20 cellular contexts compared by ENCODE assay signal in the genomic region with DNA sequence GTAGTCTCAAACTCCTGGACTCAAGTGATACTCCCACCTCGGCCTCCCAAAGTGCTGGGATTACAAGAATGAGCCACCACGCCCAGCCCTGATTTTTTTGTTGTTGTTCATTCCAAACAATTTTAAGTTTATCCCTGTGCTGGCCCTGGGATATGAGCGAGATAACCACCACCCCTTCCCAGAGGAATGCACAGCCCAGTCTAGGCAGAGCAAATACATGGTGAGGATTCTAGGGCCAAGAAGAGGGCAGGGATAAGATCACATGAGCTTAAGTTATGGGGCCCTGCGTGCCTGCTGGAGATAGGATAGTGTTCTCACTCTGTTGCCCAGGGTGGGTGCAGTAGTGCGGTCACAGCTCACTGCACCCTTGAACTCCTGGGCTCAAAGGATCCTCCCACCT. TPM values are rescaled to one million over a fixed set of nuclear protein-coding genes. Genes with fewer than 3 reads are reported as not detected.
DNase-seq lines count a peak whose midpoint lies in the region; ATAC-seq and TF ChIP-seq lines count a peak whose summit lies in the region.
"Had no signal": no experiment of that assay in that cellular context is flagged by ENCODE, and none has a peak within 500 bp of the region (broad histone marks: within the 10 kb centered on the region; RNA-seq: fewer than 3 reads in every experiment).

No MANE protein-coding gene starts in this region.

- H2BK5ac ChIP-seq in trophoblast cell (ENCODE audit: low read depth, low read length, poor library complexity): no peak overlapping the region

- H2AK5ac ChIP-seq in trophoblast cell (ENCODE audit: low read length): peak overlapping the region; percentile 5

- intact Hi-C loops in activated T-helper 2 cell treated with anti-CD3 and anti-CD28 coated beads, Interferon-gamma antibody, Interleukin-2, Interleukin-4, amounts not matched to agents 10 μg/mL and 5 μg/mL and 100 μg/mL, durations not matched to agents 14 hours and 24 hours and 36 hours (cut with micrococcal nuclease): loop anchor here (2.0 to 10.0 kb wide), 2 partner anchors 139 to 647 kb away; a partner anchor contains a TSS

- H3K9me3 Mint-ChIP-seq in activated T-helper 2 cell treated with anti-CD3 and anti-CD28 coated beads, Interferon-gamma antibody, Interleukin-2, Interleukin-4, amounts not matched to agents 10 μg/mL and 5 μg/mL and 100 μg/mL, durations not matched to agents 14 hours and 24 hours and 36 hours: no peaks in the 10 kb centered on the region
- no peaks in the 10 kb centered on the region; the same call in 2 of the 3 replicates for H3K9me3 Mint-ChIP-seq in GM23338
- H3K9me3 Mint-ChIP-seq: CD4-positive, alpha-beta T cell had no signal

- H3K23ac ChIP-seq in trophoblast cell (ENCODE audit: low read length): no peak overlapping the region

- H3K27me3 ChIP-seq in SJSA1 (replicated peaks) (no peaks in the 10 kb centered on the region), trophoblast cell (ENCODE audit: insufficient read depth, low read length) (no peaks in the 10 kb centered on the region), GM23338 (ENCODE audit: insufficient read depth) (no peaks in the 10 kb centered on the region)

- peaks cover 2% of the 10 kb centered on the region for H3K79me1 ChIP-seq in trophoblast cell (ENCODE audit: low read length)

- no peak overlapping the region for H3K27ac Mint-ChIP-seq in activated T-helper 2 cell treated with anti-CD3 and anti-CD28 coated beads, Interferon-gamma antibody, Interleukin-2, Interleukin-4, amounts not matched to agents 10 μg/mL and 5 μg/mL and 100 μg/mL, durations not matched to agents 14 hours and 24 hours and 36 hours
- H3K27ac Mint-ChIP-seq in GM23338: no peak overlapping the region
- H3K27ac Mint-ChIP-seq: CD4-positive, alpha-beta T cell had no signal

- no peaks in the 10 kb centered on the region for H3K36me3 Mint-ChIP-seq in activated T-helper 2 cell treated with anti-CD3 and anti-CD28 coated beads, Interferon-gamma antibody, Interleukin-2, Interleukin-4, amounts not matched to agents 10 μg/mL and 5 μg/mL and 100 μg/mL, durations not matched to agents 14 hours and 24 hours and 36 hours (ENCODE audit: low read depth)
- H3K36me3 Mint-ChIP-seq in GM23338 (ENCODE audit: low read depth): no peaks in the 10 kb centered on the region

- no peak overlapping the region for H3K4me2 ChIP-seq in trophoblast cell (ENCODE audit: low read length)
- no peak overlapping the region for H3K4me2 ChIP-seq in GM23338

- H4K12ac ChIP-seq in trophoblast cell (ENCODE audit: low read depth, low read length): no peak overlapping the region

- no peak overlapping the region for H3K18ac ChIP-seq in trophoblast cell (ENCODE audit: low read length)

- DNase-seq in AG20443 (ENCODE audit: low spot score) (peak; percentile 29), SJSA1 (ENCODE audit: low read depth in 1 of 2, low spot score in 2 of 2) (peak; percentile 45 to 55), glomerular visceral epithelial cell (ENCODE audit: extremely low spot score) (peak; percentile 27), trophoblast cell (peak; percentile 74 to 81), GM23338 (ENCODE audit: low spot score) (no peak), NCI-H1436 treated with DMSO at 0.1 percent for 48 hours (lab: John Stamatoyannopoulos, UW) (no peak)
- DNase-seq in activated T-helper 2 cell treated with anti-CD3 and anti-CD28 coated beads, Interferon-gamma antibody, Interleukin-2, Interleukin-4, amounts not matched to agents 10 μg/mL and 5 μg/mL and 100 μg/mL, durations not matched to agents 14 hours and 24 hours and 36 hours (ENCODE audit: low spot score): no peak
- DNase-seq: Calu3; CD4-positive, alpha-beta T cell; DMS53; KBM-7; NCI-H1436; NCI-H2081; NCI-H510A treated with DMSO at 0.1 percent for 48 hours; NCI-H82 had no signal

- WGBS in trophoblast cell (ENCODE audit: extremely low coverage, insufficient coverage, insufficient read length): no CpG with 5 or more reads among the region's 5 CpGs

- H2BK12ac ChIP-seq in trophoblast cell (ENCODE audit: low read length): peak overlapping the region; percentile 11

- no peak overlapping the region for H3K4me3 Mint-ChIP-seq in activated T-helper 2 cell treated with anti-CD3 and anti-CD28 coated beads, Interferon-gamma antibody, Interleukin-2, Interleukin-4, amounts not matched to agents 10 μg/mL and 5 μg/mL and 100 μg/mL, durations not matched to agents 14 hours and 24 hours and 36 hours (ENCODE audit: low read depth)
- no peak overlapping the region for H3K4me3 Mint-ChIP-seq in GM23338
- H3K4me3 Mint-ChIP-seq: CD4-positive, alpha-beta T cell had no signal

- H3K79me2 ChIP-seq in trophoblast cell (ENCODE audit: control insufficient read depth, insufficient read depth, low read length, poor library complexity): no peaks in the 10 kb centered on the region
- no peaks in the 10 kb centered on the region for H3K79me2 ChIP-seq in GM23338 (replicated peaks; ENCODE audit: insufficient read depth)

- no peaks in the 10 kb centered on the region for H3K9me2 ChIP-seq in GM23338 (ENCODE audit: insufficient read depth)

- no peak overlapping the region for H3K4me3 ChIP-seq in SJSA1
- H3K4me3 ChIP-seq in trophoblast cell (ENCODE audit: low read depth, low read length): no peak overlapping the region
- no peak overlapping the region for H3K4me3 ChIP-seq in GM23338
- H3K4me3 ChIP-seq: HAP-1 had no signal

- no peaks in the 10 kb centered on the region for H4K20me1 ChIP-seq in GM23338 (replicated peaks; ENCODE audit: insufficient read depth)

- H2BK120ac ChIP-seq in trophoblast cell (ENCODE audit: insufficient read depth, low read length, poor library complexity): no peak overlapping the region

- H3K27me3 Mint-ChIP-seq in activated T-helper 2 cell treated with anti-CD3 and anti-CD28 coated beads, Interferon-gamma antibody, Interleukin-2, Interleukin-4, amounts not matched to agents 10 μg/mL and 5 μg/mL and 100 μg/mL, durations not matched to agents 14 hours and 24 hours and 36 hours (ENCODE audit: low read depth): peaks cover 13% of the 10 kb centered on the region
- H3K27me3 Mint-ChIP-seq in GM23338 (ENCODE audit: insufficient read depth, low read depth, poor library complexity): peaks cover 9% of the 10 kb centered on the region

- H3K36me3 ChIP-seq in SJSA1: no peaks in the 10 kb centered on the region
- no peaks in the 10 kb centered on the region for H3K36me3 ChIP-seq in trophoblast cell (ENCODE audit: control insufficient read depth in 1 of 2, insufficient read depth in 2 of 2, low read length in 2 of 2)
- H3K36me3 ChIP-seq in GM23338 (ENCODE audit: insufficient read depth): no peaks in the 10 kb centered on the region
- H3K36me3 ChIP-seq: HAP-1 had no signal

- no peak overlapping the region for H4K8ac ChIP-seq in trophoblast cell (ENCODE audit: low read depth, low read length)

- H4K91ac ChIP-seq in trophoblast cell (ENCODE audit: low read depth, low read length): peak overlapping the region; percentile 39

- H3K4ac ChIP-seq in trophoblast cell (ENCODE audit: low read depth, low read length): no peak overlapping the region

- peak overlapping the region; percentile 57 for H3K9ac ChIP-seq in trophoblast cell (ENCODE audit: low read length)

- no peak overlapping the region for H2AFZ ChIP-seq in trophoblast cell (ENCODE audit: insufficient read depth, low read length, poor library complexity)
- no peak overlapping the region for H2AFZ ChIP-seq in GM23338

- H3K27ac ChIP-seq in SJSA1 (no peak overlapping the region), trophoblast cell (ENCODE audit: low read depth, low read length) (no peak overlapping the region), GM23338 (ENCODE audit: low read depth) (no peak overlapping the region)

- no peaks in the 10 kb centered on the region for H3K9me3 ChIP-seq in SJSA1 (replicated peaks)
- no peaks in the 10 kb centered on the region for H3K9me3 ChIP-seq in trophoblast cell (ENCODE audit: insufficient read depth, low read depth, low read length)
- H3K9me3 ChIP-seq: HAP-1 had no signal

- no peak overlapping the region for H3K14ac ChIP-seq in trophoblast cell (ENCODE audit: low read length)

- TF ChIP-seq CTCF in GM23338 (conservative IDR thresholded peaks at IDR 0.05; ENCODE audit: low read depth in 2 of 2): no peak

- peaks cover 12% of the 10 kb centered on the region for H3K4me1 Mint-ChIP-seq in activated T-helper 2 cell treated with anti-CD3 and anti-CD28 coated beads, Interferon-gamma antibody, Interleukin-2, Interleukin-4, amounts not matched to agents 10 μg/mL and 5 μg/mL and 100 μg/mL, durations not matched to agents 14 hours and 24 hours and 36 hours (ENCODE audit: low read depth)
- H3K4me1 Mint-ChIP-seq in GM23338: peaks cover 6% of the 10 kb centered on the region

- H3K4me1 ChIP-seq in SJSA1 (replicated peaks) (peaks cover 19% of the 10 kb centered on the region), trophoblast cell (ENCODE audit: control insufficient read depth in 1 of 2, insufficient read depth in 2 of 2, low read length in 2 of 2) (peaks cover 6 to 7% of the 10 kb centered on the region in 2 experiments), GM23338 (ENCODE audit: insufficient read depth) (no peaks in the 10 kb centered on the region)
- H3K4me1 ChIP-seq: HAP-1 had no signal

- ATAC-seq in GM23338 (no peak), GM21723 (IDR thresholded peaks at IDR 0.05; ENCODE audit: unreplicated experiment) (no peak)
- ATAC-seq: Panc1, Right ventricle myocardium inferior, SK-N-SH treated with all-trans-retinoic acid at 6 μM for 48 hours had no signal

- no peaks in the 10 kb centered on the region for H3F3A ChIP-seq in GM23338 (replicated peaks; ENCODE audit: low read depth)

RNA-seq across cellular contexts. Expression of a gene that starts 21.0 kb away (rescaled TPM):
- total RNA-seq in SJSA1 (2014; rRNA removed; shearing (Covaris generic)): 24.9 and 38.3 TPM in 2 replicates
- polyA plus RNA-seq in trophoblast cell (2013): 22.8 and 25.4 TPM in 2 replicates
- 23.9 and 25.2 TPM in 2 replicates for total RNA-seq in activated T-helper 2 cell treated with anti-CD3 and anti-CD28 coated beads, Interferon-gamma antibody, Interleukin-2, Interleukin-4, amounts not matched to agents 10 μg/mL and 5 μg/mL and 100 μg/mL, durations not matched to agents 14 hours and 24 hours and 36 hours
- 36.2 and 42.4 TPM in 2 replicates for total RNA-seq in GM23338 (2014; rRNA removed; shearing (Covaris generic))
- polyA plus RNA-seq in GM23338 (2016; fragmentation: Nextera tagmentation; extraction: Ambion mirVana): 8.8 and 10.6 TPM in 2 replicates

RNA-seq across cellular contexts. Expression of a gene that starts 29.1 kb away (rescaled TPM):
- total RNA-seq in SJSA1 (2014; rRNA removed; shearing (Covaris generic)): 2.4 and 5.4 TPM in 2 replicates
- polyA plus RNA-seq in trophoblast cell (2013): 68.3 and 70.0 TPM in 2 replicates
- 0.34 and 0.39 TPM in 2 replicates for total RNA-seq in activated T-helper 2 cell treated with anti-CD3 and anti-CD28 coated beads, Interferon-gamma antibody, Interleukin-2, Interleukin-4, amounts not matched to agents 10 μg/mL and 5 μg/mL and 100 μg/mL, durations not matched to agents 14 hours and 24 hours and 36 hours
- 3.6 and 3.9 TPM in 2 replicates for total RNA-seq in GM23338 (2014; rRNA removed; shearing (Covaris generic))
- 2.8 and 3.3 TPM in 2 replicates for polyA plus RNA-seq in GM23338 (2016; fragmentation: Nextera tagmentation; extraction: Ambion mirVana)

RNA-seq across cellular contexts. Expression of a gene that starts 41.9 kb away (rescaled TPM):
- total RNA-seq in SJSA1 (2014; rRNA removed; shearing (Covaris generic)): 29.4 and 42.8 TPM in 2 replicates
- polyA plus RNA-seq in trophoblast cell (2013): 35.3 and 36.4 TPM in 2 replicates
- total RNA-seq in activated T-helper 2 cell treated with anti-CD3 and anti-CD28 coated beads, Interferon-gamma antibody, Interleukin-2, Interleukin-4, amounts not matched to agents 10 μg/mL and 5 μg/mL and 100 μg/mL, durations not matched to agents 14 hours and 24 hours and 36 hours: 52.5 and 55.8 TPM in 2 replicates
- total RNA-seq in GM23338 (2014; rRNA removed; shearing (Covaris generic)): 33.9 and 45.7 TPM in 2 replicates
- 23.6 and 24.2 TPM in 2 replicates for polyA plus RNA-seq in GM23338 (2016; fragmentation: Nextera tagmentation; extraction: Ambion mirVana)

RNA-seq across cellular contexts. Expression of a gene that starts 53.1 kb away (rescaled TPM):
- 56.2 and 59.3 TPM in 2 replicates for total RNA-seq in SJSA1 (2014; rRNA removed; shearing (Covaris generic))
- polyA plus RNA-seq in trophoblast cell (2013): 31.9 and 33.2 TPM in 2 replicates
- 54.4 and 59.6 TPM in 2 replicates for total RNA-seq in activated T-helper 2 cell treated with anti-CD3 and anti-CD28 coated beads, Interferon-gamma antibody, Interleukin-2, Interleukin-4, amounts not matched to agents 10 μg/mL and 5 μg/mL and 100 μg/mL, durations not matched to agents 14 hours and 24 hours and 36 hours
- total RNA-seq in GM23338 (2014; rRNA removed; shearing (Covaris generic)): 34.4 and 46.1 TPM in 2 replicates
- polyA plus RNA-seq in GM23338 (2016; fragmentation: Nextera tagmentation; extraction: Ambion mirVana): 72.8 and 84.6 TPM in 2 replicates

RNA-seq across cellular contexts. Expression of a gene that starts 53.3 kb away (rescaled TPM):
- 2.1 and 3.4 TPM in 2 replicates for total RNA-seq in SJSA1 (2014; rRNA removed; shearing (Covaris generic))
- 7.7 and 7.9 TPM in 2 replicates for polyA plus RNA-seq in trophoblast cell (2013)
- total RNA-seq in activated T-helper 2 cell treated with anti-CD3 and anti-CD28 coated beads, Interferon-gamma antibody, Interleukin-2, Interleukin-4, amounts not matched to agents 10 μg/mL and 5 μg/mL and 100 μg/mL, durations not matched to agents 14 hours and 24 hours and 36 hours: 45.6 and 52.3 TPM in 2 replicates
- total RNA-seq in GM23338 (2014; rRNA removed; shearing (Covaris generic)): 12.0 and 13.0 TPM in 2 replicates
- 9.9 and 10.4 TPM in 2 replicates for polyA plus RNA-seq in GM23338 (2016; fragmentation: Nextera tagmentation; extraction: Ambion mirVana)

Comparison
In these comparisons a context has a peak if more than half of its experiments do, and no peak if none do; other contexts are left out.
1. DNase-seq: peak in AG20443 (single experiment), SJSA1 (2 of 2), glomerular visceral epithelial cell (single experiment) and trophoblast cell (2 of 2); none in activated T-helper 2 cell treated with anti-CD3 and anti-CD28 coated beads, Interferon-gamma antibody, Interleukin-2, Interleukin-4, amounts not matched to agents 10 μg/mL and 5 μg/mL and 100 μg/mL, durations not matched to agents 14 hours and 24 hours and 36 hours (single experiment), GM23338 (single experiment) and NCI-H1436 treated with DMSO at 0.1 percent for 48 hours (single experiment).